In genomic region chr5:60445427-60445826, GRCh38 we compare ENCODE assay signal across 22 cellular contexts.
"Had no signal": no experiment of that assay in that cellular context is flagged by ENCODE, and none has a peak within 500 bp of the region (broad histone marks: within the 10 kb centered on the region; RNA-seq: fewer than 3 reads in every experiment).

No MANE protein-coding gene starts in this region.

- H3K27ac Mint-ChIP-seq: T-cell had no signal

- H3K4me1 Mint-ChIP-seq: T-cell had no signal

- H3K27me3 Mint-ChIP-seq: T-cell had no signal

- H3K36me3 Mint-ChIP-seq: T-cell had no signal

- H3K4me3 Mint-ChIP-seq: T-cell had no signal

- DNase-seq: KBM-7, MV-4-11, NCI-H1048, NCI-H1105, NCI-H1417, NCI-H1436 treated with DMSO at 0.1 percent for 48 hours, NCI-H1694, NCI-H1930, NCI-H2081, NCI-H2107, NCI-H2227 treated with DMSO at 0.1 percent for 48 hours, NCI-H510A, NCI-H524 treated with DMSO at 0.1 percent for 48 hours, NCI-H69, NCI-H774, PC-3, SHP77, SK-N-SH, SW 1271, T-cell had no signal

- ATAC-seq: Panc1, PC-3, T-cell had no signal

- H3K9me3 ChIP-seq: SK-N-SH had no signal

- H3K27ac ChIP-seq: RWPE1 had no signal
